19 cellular contexts compared by ENCODE assay signal in the genomic region with DNA sequence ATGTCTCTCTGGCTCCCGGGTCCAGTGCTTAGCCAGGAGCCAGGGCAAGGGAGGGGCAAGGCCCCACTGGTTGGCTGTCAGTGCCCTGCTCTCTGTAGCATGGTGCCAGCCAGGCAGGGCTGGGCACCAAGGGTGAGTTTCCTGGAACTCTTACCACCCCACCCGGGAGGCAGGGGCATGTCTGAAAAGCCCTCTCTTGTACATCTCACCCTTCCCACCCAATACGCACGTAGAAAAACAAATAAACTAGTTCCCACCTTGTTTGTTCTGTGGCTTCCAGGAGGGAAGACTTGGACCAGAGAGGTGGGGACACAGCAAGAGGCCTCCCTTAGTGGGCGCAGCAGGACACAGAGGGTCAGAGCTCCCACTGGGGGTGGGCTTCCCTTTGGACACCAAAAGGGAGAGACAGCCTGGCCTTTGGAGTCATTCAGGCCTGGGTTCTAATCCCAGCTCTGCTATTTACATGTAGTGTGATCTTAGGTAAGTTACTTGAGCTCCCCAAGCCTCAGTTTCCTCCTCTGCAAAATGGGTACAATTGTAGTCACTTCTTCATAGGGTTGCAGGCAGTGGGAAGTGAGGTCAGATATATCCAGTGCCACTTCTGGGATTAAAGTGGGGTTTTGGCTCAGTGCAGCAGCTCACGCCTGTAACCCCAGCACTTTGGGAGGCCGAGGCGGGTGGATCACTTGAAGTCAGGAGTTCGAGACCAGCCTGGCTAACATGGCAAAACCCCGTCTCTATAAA. TPM values are rescaled to one million over a fixed set of nuclear protein-coding genes. Genes with fewer than 3 reads are reported as not detected.
A peak's percentile ranks its signal among the peaks of the same experiment; 100 is the strongest.
DNase-seq lines count a peak whose midpoint lies in the region; ATAC-seq, FAIRE-seq and TF ChIP-seq lines count a peak whose summit lies in the region.
"Had no signal": no experiment of that assay in that cellular context is flagged by ENCODE, and none has a peak within 500 bp of the region (broad histone marks: within the 10 kb centered on the region; RNA-seq: fewer than 3 reads in every experiment).

No MANE protein-coding gene starts in this region.

- H3K27ac ChIP-seq in HEK293 (ENCODE audit: extremely low read depth, low read depth, low read length) (no peak overlapping the region), K562 (ENCODE audit: extremely low read depth, low read depth, low read length) (no peak overlapping the region), HepG2 (ENCODE audit: extremely low read length, insufficient read depth, low read length) (no peak overlapping the region)
- H3K27ac ChIP-seq: C4-2B had no signal

- H3K36me3 ChIP-seq in HEK293 (ENCODE audit: control insufficient read depth in 2 of 2, insufficient read depth in 1 of 2, low read length in 2 of 2) (peaks cover 0 to 9% of the 10 kb centered on the region in 2 experiments; a peak in 1 of 3 replicates), MG63 (no peaks in the 10 kb centered on the region; the same call in 1 of the 2 replicates), K562 (ENCODE audit: control insufficient read depth, insufficient read depth, low read length) (no peaks in the 10 kb centered on the region), HepG2 (replicated peaks in 1 of 2; ENCODE audit: control insufficient read depth in 1 of 2, insufficient read depth in 2 of 2, low read length in 2 of 2) (no peaks in the 10 kb centered on the region)

- TF ChIP-seq RAD21 in K562 (CRISPR knock-in tag; conservative IDR thresholded peaks at IDR 0.05 in 1 of 2, IDR thresholded peaks at IDR 0.05 in 1 of 2) (no peak), HepG2 (CRISPR knock-in tag; IDR thresholded peaks at IDR 0.05) (no peak)

- H4K20me1 ChIP-seq in K562 (replicated peaks; ENCODE audit: control insufficient read depth, insufficient read depth, low read length) (no peaks in the 10 kb centered on the region; the same call in 1 of the 2 replicates), HepG2 (ENCODE audit: insufficient read depth, low read length) (no peaks in the 10 kb centered on the region)

- TF ChIP-seq CTCF in HEK293 (tag by site-specific recombination; IDR thresholded peaks at IDR 0.05) (no peak), K562 (IDR thresholded peaks at IDR 0.05 in 2 of 3, conservative IDR thresholded peaks at IDR 0.05 in 1 of 3; ENCODE audit: insufficient read depth in 2 of 3, low read depth in 1 of 3, low read length in 3 of 3) (no peak), HepG2 (CRISPR knock-in tag; IDR thresholded peaks at IDR 0.05) (no peak)

- ATAC-seq in K562: no peak
- no peak for ATAC-seq in HepG2

- H3K27me3 ChIP-seq in MG63 (no peaks in the 10 kb centered on the region), K562 (ENCODE audit: control insufficient read depth in 2 of 2, insufficient read depth in 2 of 2, low read length in 2 of 2) (peaks cover 10 to 51% of the 10 kb centered on the region in 2 experiments; a peak in 4 of 5 replicates), HepG2 (ENCODE audit: control insufficient read depth in 1 of 2, insufficient read depth in 2 of 2, low read length in 2 of 2) (no peaks in the 10 kb centered on the region)

- H3K79me2 ChIP-seq in K562 (ENCODE audit: control insufficient read depth, insufficient read depth, low read length) (no peaks in the 10 kb centered on the region), HepG2 (ENCODE audit: insufficient read depth, low read length) (no peaks in the 10 kb centered on the region)

- no peak for FAIRE-seq in K562 (lab: Jason Lieb, UNC)
- no peak for FAIRE-seq in HepG2 (lab: Jason Lieb, UNC)
- no peak for FAIRE-seq in frontal cortex (lab: Jason Lieb, UNC)
- FAIRE-seq: A204.1, D721Med had no signal

- DNase-seq in MG63 (peak; percentile 12), K562 (ENCODE audit: extremely low read depth in 1 of 4, low spot score in 3 of 4) (no peak), HepG2 (ENCODE audit: low spot score) (no peak), amniotic stem cell (lab: John Stamatoyannopoulos, UW) (no peak), iPS-NIHi11 (ENCODE audit: low spot score) (no peak), frontal cortex (ENCODE audit: low spot score in 2 of 2) (no peak), NCI-H446 treated with DMSO at 0.1 percent for 48 hours (lab: John Stamatoyannopoulos, UW) (no peak)
- DNase-seq: AML-193; Caco-2; CD4-positive, alpha-beta T cell; DMS79 treated with DMSO at 0.1 percent for 48 hours; GF-D8; GOT3; H9; KBM-7 had no signal

- H3K4me3 ChIP-seq in HEK293 (ENCODE audit: low read depth, low read length) (no peak overlapping the region), MG63 (no peak overlapping the region), K562 (no peak overlapping the region), HepG2 (replicated peaks in 1 of 3; ENCODE audit: insufficient read depth in 1 of 3, low read depth in 2 of 3, low read length in 3 of 3) (no peak overlapping the region)

- BruUV-seq in K562 (replicated peaks; lab: Mats Ljungman, UMichigan): no TSS peak
- BruUV-seq in HepG2 (replicated peaks; lab: Mats Ljungman, UMichigan): no TSS peak

- WGBS in K562 (ENCODE audit: insufficient coverage, low coverage, missing lambda C conversion rate): 14% methylated on average over 10 of the region's 10 CpGs
- WGBS in HepG2 (ENCODE audit: low lambda C conversion rate): 60% methylated on average over 10 of the region's 10 CpGs

- in situ Hi-C loops in K562 (cut with MboI): no loop called here
- in situ Hi-C loops in HepG2 (cut with HindIII; ENCODE audit: extremely low pct_ligation_motif_present, low pct_unique_long_range_greater_than_20kb): no loop called here

- H3K4me2 ChIP-seq in K562 (ENCODE audit: insufficient read depth, low read length) (no peak overlapping the region), HepG2 (ENCODE audit: low read depth, low read length) (no peak overlapping the region)

- intact Hi-C loops in K562 (cut with micrococcal nuclease): no loop called here
- intact Hi-C loops in HepG2 (cut with micrococcal nuclease; ENCODE audit: unreplicated experiment): no loop called here

- CTCF ChIA-PET in HEK293 (lab: Yijun Ruan, JAX): interaction anchor here (0.6 to 2.6 kb wide), 3 partner anchors 10 to 38 kb away, joined by 3 to 15 read pairs (median 13); no protein-coding TSS in a partner anchor
- CTCF ChIA-PET in K562 (lab: Yijun Ruan, JAX; ENCODE audit: low intra/inter-chr PET ratio): no interaction called here
- CTCF ChIA-PET in HepG2 (lab: Yijun Ruan, JAX; ENCODE audit: low intra/inter-chr PET ratio, low total read pairs): no interaction called here

- no peak overlapping the region for H3K9ac ChIP-seq in K562 (ENCODE audit: insufficient read depth in 1 of 2, low read depth in 2 of 2, low read length in 2 of 2)
- H3K9ac ChIP-seq in HepG2 (ENCODE audit: insufficient read depth, low read depth, low read length): no peak overlapping the region

- no peaks in the 10 kb centered on the region for H3K9me1 ChIP-seq in K562 (ENCODE audit: control insufficient read depth, insufficient read depth, low read length)

- no peak for TF ChIP-seq EP300 in K562 (IDR thresholded peaks at IDR 0.05; ENCODE audit: low read length)
- no peak for TF ChIP-seq EP300 in HepG2 (IDR thresholded peaks at IDR 0.05; ENCODE audit: low read depth in 2 of 2, low read length in 2 of 2)
- no peak for TF ChIP-seq EP300 in HepG2 (CRISPR knock-in tag; IDR thresholded peaks at IDR 0.05; ENCODE audit: borderline replicate concordance)

- POLR2A ChIA-PET in HEK293 (lab: Yijun Ruan, JAX): no interaction called here
- POLR2A ChIA-PET in K562 (lab: Yijun Ruan, JAX): no interaction called here
- POLR2A ChIA-PET in HepG2 (lab: Yijun Ruan, JAX): no interaction called here

- no peak overlapping the region for H2AFZ ChIP-seq in K562 (ENCODE audit: low read depth, low read length)
- no peak overlapping the region for H2AFZ ChIP-seq in HepG2 (ENCODE audit: low read length)

- H3K9me3 ChIP-seq in HEK293 (ENCODE audit: control insufficient read depth, insufficient read depth, low read depth, low read length): no peaks in the 10 kb centered on the region
- 0 out of 2 replicates have a peak, but pooled peaks cover 2% of the 10 kb centered on the region for H3K9me3 ChIP-seq in MG63
- H3K9me3 ChIP-seq in K562 (replicated peaks; ENCODE audit: control insufficient read depth, insufficient read depth, low read depth, low read length): no peaks in the 10 kb centered on the region
- H3K9me3 ChIP-seq in HepG2 (ENCODE audit: low read length): no peaks in the 10 kb centered on the region
- H3K9me3 ChIP-seq: Caco-2 had no signal

- H3K4me1 ChIP-seq in HEK293 (ENCODE audit: control insufficient read depth, insufficient read depth, low read length) (no peaks in the 10 kb centered on the region), K562 (replicated peaks in 1 of 2; ENCODE audit: control insufficient read depth in 2 of 2, insufficient read depth in 2 of 2, low read length in 2 of 2) (no peaks in the 10 kb centered on the region; a peak in 1 of 5 replicates), HepG2 (ENCODE audit: insufficient read depth, low read length) (peaks cover 41% of the 10 kb centered on the region)

- TF ChIP-seq POLR2A in K562 (conservative IDR thresholded peaks at IDR 0.05) (no peak), HepG2 (IDR thresholded peaks at IDR 0.05; ENCODE audit: insufficient read depth in 1 of 2, low read depth in 2 of 2, low read length in 2 of 2) (no peak)

RNA-seq across cellular contexts. Expression of a gene that starts 17.2 kb away (rescaled TPM):
- 0.20 and 1.1 TPM in 2 replicates for total RNA-seq in MG63 (2014; rRNA removed; shearing (Covaris generic); ENCODE audit: low replicate concordance)
- 1.1 TPM in 1 of 2 replicates, not detected in the other for total RNA-seq in K562 (2011; cell fraction: chromatin; rRNA removed; ENCODE audit: low replicate concordance)
- 0.39 and 0.50 TPM in 2 replicates for total RNA-seq in K562 (2011; cell fraction: nucleolus; rRNA removed)
- total RNA-seq in K562 (2011; cell fraction: nucleoplasm; rRNA removed): not detected in 2 replicates
- not detected in 2 replicates for total RNA-seq in K562 (2014; rRNA removed)
- total RNA-seq in K562 (2014; rRNA removed; fragmentation: Illumina TruSeq; extraction: Trizol): not detected in 2 replicates
- total RNA-seq in K562 (2015; rRNA removed; fragmentation: Illumina TruSeq; extraction: Trizol): not detected in 2 replicates
- not detected in 2 replicates for total RNA-seq in K562 (2021)
- polyA plus RNA-seq in K562 (2011; rRNA removed): 0.13 and 0.47 TPM in 2 replicates
- 0.33 and 0.47 TPM in 2 replicates for polyA plus RNA-seq in K562 (2011; cell fraction: cytosol; rRNA removed)
- 0.34 and 0.72 TPM in 2 replicates for polyA plus RNA-seq in K562 (2011; cell fraction: nucleus; rRNA removed)
- 0.03 TPM in 1 of 2 replicates, not detected in the other for polyA plus RNA-seq in K562 (2012)
- polyA plus RNA-seq in K562 (2014; fragmentation: Illumina TruSeq; extraction: Trizol): not detected in 2 replicates
- not detected for polyA plus RNA-seq in K562 (2014; fragmentation: Nextera tagmentation; extraction: Ambion mirVana)
- polyA plus RNA-seq in K562 (2014; rRNA removed): 0.03 TPM in 1 of 2 replicates, not detected in the other
- 0.39 TPM in 1 of 2 replicates, not detected in the other for polyA minus RNA-seq in K562 (2011; rRNA and poly(A)+ RNA removed)
- polyA minus RNA-seq in K562 (2011; cell fraction: cytosol; rRNA and poly(A)+ RNA removed): not detected in 2 replicates
- 0.40 and 1.7 TPM in 2 replicates for polyA minus RNA-seq in K562 (2011; cell fraction: nucleus; rRNA and poly(A)+ RNA removed)
- 0.35 and 0.66 TPM in 2 replicates for total RNA-seq in HepG2 (2016; rRNA removed; fragmentation: Illumina TruSeq; extraction: Trizol)
- total RNA-seq in HepG2 (2016; cell fraction: cytosol; rRNA removed; fragmentation: Illumina TruSeq; extraction: Trizol; ENCODE audit: low read depth): 0.20 and 0.35 TPM in 2 replicates
- 0.45 and 0.93 TPM in 2 replicates for total RNA-seq in HepG2 (2016; cell fraction: insoluble cytoplasmic fraction; rRNA removed; fragmentation: Illumina TruSeq; extraction: Trizol)
- total RNA-seq in HepG2 (2016; cell fraction: membrane; rRNA removed; fragmentation: Illumina TruSeq; extraction: Trizol): 0.83 and 1.0 TPM in 2 replicates
- 0.75 and 1.1 TPM in 2 replicates for total RNA-seq in HepG2 (2016; cell fraction: nucleus; rRNA removed; fragmentation: Illumina TruSeq; extraction: Trizol)
- 4.7 and 5.6 TPM in 2 replicates for polyA plus RNA-seq in HepG2 (2011; rRNA removed)
- polyA plus RNA-seq in HepG2 (2011; cell fraction: cytosol; rRNA removed): 3.1 and 4.5 TPM in 2 replicates
- polyA plus RNA-seq in HepG2 (2011; cell fraction: nucleus; rRNA removed): 7.9 and 11.8 TPM in 2 replicates
- 0.68 and 1.3 TPM in 2 replicates for polyA plus RNA-seq in HepG2 (2012)
- polyA plus RNA-seq in HepG2 (2016; cell fraction: cytosol; fragmentation: Illumina TruSeq; extraction: Trizol; ENCODE audit: low read depth): 0.67 and 0.84 TPM in 2 replicates
- 0.52 and 0.71 TPM in 2 replicates for polyA plus RNA-seq in HepG2 (2016; cell fraction: insoluble cytoplasmic fraction; fragmentation: Illumina TruSeq; extraction: Trizol; ENCODE audit: low read depth)
- 1.1 and 1.2 TPM in 2 replicates for polyA plus RNA-seq in HepG2 (2016; cell fraction: membrane; fragmentation: Illumina TruSeq; extraction: Trizol; ENCODE audit: low read depth)
- polyA plus RNA-seq in HepG2 (2016; cell fraction: nucleus; fragmentation: Illumina TruSeq; extraction: Trizol; ENCODE audit: insufficient read depth, low read depth): 2.0 and 2.5 TPM in 2 replicates
- polyA minus RNA-seq in HepG2 (2011; rRNA and poly(A)+ RNA removed; ENCODE audit: low replicate concordance): 13.9 TPM in 1 of 2 replicates, not detected in the other
- 3.2 and 3.3 TPM in 2 replicates for polyA minus RNA-seq in HepG2 (2011; cell fraction: cytosol; rRNA and poly(A)+ RNA removed)
- 4.0 and 4.6 TPM in 2 replicates for polyA minus RNA-seq in HepG2 (2011; cell fraction: nucleus; rRNA and poly(A)+ RNA removed)
- total RNA-seq in frontal cortex: not detected
- total RNA-seq: Caco-2; CD4-positive, alpha-beta T cell had no signal
